ENCODE assay signal across 8 cellular contexts in the genomic region with DNA sequence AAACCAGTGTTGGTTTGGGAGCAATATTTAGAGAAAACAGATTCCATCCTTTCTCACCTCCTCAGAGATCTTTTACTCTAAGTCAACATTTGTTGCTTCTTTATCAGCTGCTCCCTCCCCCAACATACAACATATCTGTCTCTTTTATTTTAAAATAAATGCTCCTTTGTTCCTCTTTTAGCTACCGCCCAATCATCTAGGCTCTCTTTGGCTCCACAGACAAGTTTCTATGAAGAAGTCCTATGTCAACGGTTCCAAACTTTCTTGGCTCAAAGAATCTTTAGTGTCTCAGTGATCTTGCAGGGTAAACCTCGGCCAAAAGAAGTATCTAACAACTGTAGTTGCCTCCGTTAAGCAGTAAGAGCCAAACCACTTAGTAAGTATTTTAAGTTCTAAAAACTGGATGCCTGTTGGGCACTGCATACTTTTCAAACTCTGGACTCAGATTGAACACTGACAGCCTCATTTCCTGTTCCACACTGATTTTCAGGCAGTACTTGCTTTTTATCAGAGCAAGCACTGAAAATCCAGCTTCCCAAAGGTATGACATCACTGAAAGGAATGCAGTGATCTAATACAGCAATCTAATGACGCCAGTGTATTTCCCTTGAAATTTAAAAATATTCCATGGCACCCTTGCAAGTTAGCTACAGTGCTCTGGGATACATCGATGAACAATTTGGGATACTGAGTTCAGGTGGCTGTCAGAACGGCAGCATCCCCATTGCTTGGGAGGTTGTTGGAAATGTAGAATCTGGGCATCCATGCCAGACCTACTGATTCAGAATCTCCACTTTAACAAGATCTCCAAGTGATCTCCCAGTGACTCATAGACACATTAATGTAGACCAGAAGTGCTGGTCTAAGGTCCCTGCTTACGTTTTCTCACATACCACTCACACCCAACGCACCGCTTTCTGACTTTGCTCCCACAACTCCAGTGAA. TPM values are rescaled to one million over a fixed set of nuclear protein-coding genes. Genes with fewer than 3 reads are reported as not detected.
DNase-seq lines count a peak whose midpoint lies in the region; ATAC-seq and TF ChIP-seq lines count a peak whose summit lies in the region.

No MANE protein-coding gene starts in this region.

- ATAC-seq in HG03378 (IDR thresholded peaks at IDR 0.05; ENCODE audit: unreplicated experiment) (no peak), HG02610 (IDR thresholded peaks at IDR 0.05; ENCODE audit: unreplicated experiment) (no peak), HG03571 (IDR thresholded peaks at IDR 0.05; ENCODE audit: unreplicated experiment) (no peak), HG03354 (IDR thresholded peaks at IDR 0.05; ENCODE audit: poor library complexity, severe bottlenecking, unreplicated experiment) (no peak)

- peak overlapping the region; percentile 9 to 22 for H3K4me3 ChIP-seq in foreskin fibroblast (ENCODE audit: low read depth in 1 of 2, low read length in 2 of 2)

- in situ Hi-C loops in SK-MEL-5 (cut with HindIII; ENCODE audit: low pct_unique_long_range_greater_than_20kb, low sequenced_read_pairs), result no loop called here

- peak; percentile 98 for DNase-seq in EH (ENCODE audit: low read depth)
- peak; percentile 44 for DNase-seq in SK-MEL-5 (ENCODE audit: low read depth, low spot score)
- DNase-seq in foreskin fibroblast, result peak; percentile 90 to 92
- peak; percentile 84 for DNase-seq in pulmonary artery endothelial cell (ENCODE audit: low read depth, low spot score)

- TF ChIP-seq CTCF in foreskin fibroblast (IDR thresholded peaks at IDR 0.05; ENCODE audit: low read depth, low read length), result no peak

RNA-seq across cellular contexts. Expression of gene EGLN1, which starts 26.8 kb away (rescaled TPM):
- 66.6 and 74.4 TPM in 2 replicates for total RNA-seq in SK-MEL-5 (2014; rRNA removed; shearing (Covaris generic))
- 25.5 and 34.9 TPM in 2 replicates for polyA plus RNA-seq in SK-MEL-5 (2015; cell fraction: cytosol; rRNA removed)
- polyA plus RNA-seq in SK-MEL-5 (2015; cell fraction: nucleus; rRNA removed), result 7.0 and 8.4 TPM in 2 replicates
- total RNA-seq in pulmonary artery endothelial cell, result 72.6 and 73.7 TPM in 2 replicates

RNA-seq across cellular contexts. Expression of gene SPRTN, which starts 57.2 kb away (rescaled TPM):
- total RNA-seq in SK-MEL-5 (2014; rRNA removed; shearing (Covaris generic)), result 11.0 and 11.5 TPM in 2 replicates
- 9.6 and 11.8 TPM in 2 replicates for polyA plus RNA-seq in SK-MEL-5 (2015; cell fraction: cytosol; rRNA removed)
- 19.2 and 21.1 TPM in 2 replicates for polyA plus RNA-seq in SK-MEL-5 (2015; cell fraction: nucleus; rRNA removed)
- 19.3 and 22.4 TPM in 2 replicates for total RNA-seq in pulmonary artery endothelial cell

RNA-seq across cellular contexts. Expression of gene EXOC8, which starts 57.7 kb away (rescaled TPM):
- total RNA-seq in SK-MEL-5 (2014; rRNA removed; shearing (Covaris generic)), result 11.5 and 13.1 TPM in 2 replicates
- polyA plus RNA-seq in SK-MEL-5 (2015; cell fraction: cytosol; rRNA removed), result 10.4 and 12.6 TPM in 2 replicates
- 18.4 and 19.2 TPM in 2 replicates for polyA plus RNA-seq in SK-MEL-5 (2015; cell fraction: nucleus; rRNA removed)
- total RNA-seq in pulmonary artery endothelial cell, result 21.2 and 28.9 TPM in 2 replicates

Comparison
In these comparisons a context has a peak if more than half of its experiments do, and no peak if none do; other contexts are left out.
1. DNase-seq: peak in every context shown above with its lines; median percentile 98 in EH; 91 in foreskin fibroblast; 84 in pulmonary artery endothelial cell; 44 in SK-MEL-5.